In the genomic region with DNA sequence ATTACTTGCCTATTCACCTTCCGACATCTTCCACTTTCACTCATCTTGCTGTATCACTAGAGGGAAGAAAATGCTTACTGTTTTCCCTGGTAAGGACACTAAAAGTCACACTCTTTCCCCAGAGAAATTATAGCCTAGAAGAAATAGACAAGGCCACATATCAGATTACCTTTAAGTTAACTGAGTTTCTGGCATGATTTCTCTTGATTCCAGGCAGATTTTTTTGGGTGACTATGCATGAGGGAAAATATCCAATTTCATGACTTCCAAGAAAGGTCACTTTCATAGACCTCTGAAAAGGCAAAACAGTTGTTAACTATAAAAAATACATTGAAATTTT, we compare ENCODE assay signal across 2 cellular contexts.
TF ChIP-seq lines count a peak whose summit lies in the region.

No MANE protein-coding gene starts in this region.

TF ChIP-seq in SK-N-SH treated with all-trans-retinoic acid at 6 μM for 48 hours, 23 proteins besides CTCF, POLR2A, EP300 and RAD21 (continued from another document):
- TF ChIP-seq ZNF70 (CRISPR knock-in tag; IDR thresholded peaks at IDR 0.05): no peak
- no peak for TF ChIP-seq ZFP30 (CRISPR knock-in tag; IDR thresholded peaks at IDR 0.05)
- TF ChIP-seq, protein P1, sequence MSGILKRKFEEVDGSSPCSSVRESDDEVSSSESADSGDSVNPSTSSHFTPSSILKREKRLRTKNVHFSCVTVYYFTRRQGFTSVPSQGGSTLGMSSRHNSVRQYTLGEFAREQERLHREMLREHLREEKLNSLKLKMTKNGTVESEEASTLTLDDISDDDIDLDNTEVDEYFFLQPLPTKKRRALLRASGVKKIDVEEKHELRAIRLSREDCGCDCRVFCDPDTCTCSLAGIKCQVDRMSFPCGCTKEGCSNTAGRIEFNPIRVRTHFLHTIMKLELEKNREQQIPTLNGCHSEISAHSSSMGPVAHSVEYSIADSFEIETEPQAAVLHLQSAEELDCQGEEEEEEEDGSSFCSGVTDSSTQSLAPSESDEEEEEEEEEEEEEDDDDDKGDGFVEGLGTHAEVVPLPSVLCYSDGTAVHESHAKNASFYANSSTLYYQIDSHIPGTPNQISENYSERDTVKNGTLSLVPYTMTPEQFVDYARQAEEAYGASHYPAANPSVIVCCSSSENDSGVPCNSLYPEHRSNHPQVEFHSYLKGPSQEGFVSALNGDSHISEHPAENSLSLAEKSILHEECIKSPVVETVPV (CRISPR knock-in tag; IDR thresholded peaks at IDR 0.05): no peak
- no peak for TF ChIP-seq ISL1 (CRISPR knock-in tag; IDR thresholded peaks at IDR 0.05)
- no peak for TF ChIP-seq ZC3H10 (CRISPR knock-in tag; IDR thresholded peaks at IDR 0.05)
- TF ChIP-seq, protein P2, sequence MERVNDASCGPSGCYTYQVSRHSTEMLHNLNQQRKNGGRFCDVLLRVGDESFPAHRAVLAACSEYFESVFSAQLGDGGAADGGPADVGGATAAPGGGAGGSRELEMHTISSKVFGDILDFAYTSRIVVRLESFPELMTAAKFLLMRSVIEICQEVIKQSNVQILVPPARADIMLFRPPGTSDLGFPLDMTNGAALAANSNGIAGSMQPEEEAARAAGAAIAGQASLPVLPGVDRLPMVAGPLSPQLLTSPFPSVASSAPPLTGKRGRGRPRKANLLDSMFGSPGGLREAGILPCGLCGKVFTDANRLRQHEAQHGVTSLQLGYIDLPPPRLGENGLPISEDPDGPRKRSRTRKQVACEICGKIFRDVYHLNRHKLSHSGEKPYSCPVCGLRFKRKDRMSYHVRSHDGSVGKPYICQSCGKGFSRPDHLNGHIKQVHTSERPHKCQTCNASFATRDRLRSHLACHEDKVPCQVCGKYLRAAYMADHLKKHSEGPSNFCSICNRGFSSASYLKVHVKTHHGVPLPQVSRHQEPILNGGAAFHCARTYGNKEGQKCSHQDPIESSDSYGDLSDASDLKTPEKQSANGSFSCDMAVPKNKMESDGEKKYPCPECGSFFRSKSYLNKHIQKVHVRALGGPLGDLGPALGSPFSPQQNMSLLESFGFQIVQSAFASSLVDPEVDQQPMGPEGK (CRISPR knock-in tag; IDR thresholded peaks at IDR 0.05; ENCODE audit: borderline replicate concordance): no peak
- TF ChIP-seq ZFP3 (CRISPR knock-in tag; IDR thresholded peaks at IDR 0.05): no peak
- TF ChIP-seq ZNF565 (CRISPR knock-in tag; conservative IDR thresholded peaks at IDR 0.05; ENCODE audit: low read depth): no peak
- TF ChIP-seq, protein P3, sequence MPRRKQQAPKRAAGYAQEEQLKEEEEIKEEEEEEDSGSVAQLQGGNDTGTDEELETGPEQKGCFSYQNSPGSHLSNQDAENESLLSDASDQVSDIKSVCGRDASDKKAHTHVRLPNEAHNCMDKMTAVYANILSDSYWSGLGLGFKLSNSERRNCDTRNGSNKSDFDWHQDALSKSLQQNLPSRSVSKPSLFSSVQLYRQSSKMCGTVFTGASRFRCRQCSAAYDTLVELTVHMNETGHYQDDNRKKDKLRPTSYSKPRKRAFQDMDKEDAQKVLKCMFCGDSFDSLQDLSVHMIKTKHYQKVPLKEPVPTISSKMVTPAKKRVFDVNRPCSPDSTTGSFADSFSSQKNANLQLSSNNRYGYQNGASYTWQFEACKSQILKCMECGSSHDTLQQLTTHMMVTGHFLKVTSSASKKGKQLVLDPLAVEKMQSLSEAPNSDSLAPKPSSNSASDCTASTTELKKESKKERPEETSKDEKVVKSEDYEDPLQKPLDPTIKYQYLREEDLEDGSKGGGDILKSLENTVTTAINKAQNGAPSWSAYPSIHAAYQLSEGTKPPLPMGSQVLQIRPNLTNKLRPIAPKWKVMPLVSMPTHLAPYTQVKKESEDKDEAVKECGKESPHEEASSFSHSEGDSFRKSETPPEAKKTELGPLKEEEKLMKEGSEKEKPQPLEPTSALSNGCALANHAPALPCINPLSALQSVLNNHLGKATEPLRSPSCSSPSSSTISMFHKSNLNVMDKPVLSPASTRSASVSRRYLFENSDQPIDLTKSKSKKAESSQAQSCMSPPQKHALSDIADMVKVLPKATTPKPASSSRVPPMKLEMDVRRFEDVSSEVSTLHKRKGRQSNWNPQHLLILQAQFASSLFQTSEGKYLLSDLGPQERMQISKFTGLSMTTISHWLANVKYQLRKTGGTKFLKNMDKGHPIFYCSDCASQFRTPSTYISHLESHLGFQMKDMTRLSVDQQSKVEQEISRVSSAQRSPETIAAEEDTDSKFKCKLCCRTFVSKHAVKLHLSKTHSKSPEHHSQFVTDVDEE (CRISPR knock-in tag; IDR thresholded peaks at IDR 0.05): no peak
- no peak for TF ChIP-seq ZNF8 (CRISPR knock-in tag; IDR thresholded peaks at IDR 0.05)
- no peak for TF ChIP-seq RARB (CRISPR knock-in tag; IDR thresholded peaks at IDR 0.05)
- no peak for TF ChIP-seq OSR1 (CRISPR knock-in tag; IDR thresholded peaks at IDR 0.05)
- no peak for TF ChIP-seq ESRRG (CRISPR knock-in tag; IDR thresholded peaks at IDR 0.05)

TF ChIP-seq in SK-N-SH, 30 proteins besides CTCF, POLR2A, EP300 and RAD21 (continued from another document):
- TF ChIP-seq, protein P4, sequence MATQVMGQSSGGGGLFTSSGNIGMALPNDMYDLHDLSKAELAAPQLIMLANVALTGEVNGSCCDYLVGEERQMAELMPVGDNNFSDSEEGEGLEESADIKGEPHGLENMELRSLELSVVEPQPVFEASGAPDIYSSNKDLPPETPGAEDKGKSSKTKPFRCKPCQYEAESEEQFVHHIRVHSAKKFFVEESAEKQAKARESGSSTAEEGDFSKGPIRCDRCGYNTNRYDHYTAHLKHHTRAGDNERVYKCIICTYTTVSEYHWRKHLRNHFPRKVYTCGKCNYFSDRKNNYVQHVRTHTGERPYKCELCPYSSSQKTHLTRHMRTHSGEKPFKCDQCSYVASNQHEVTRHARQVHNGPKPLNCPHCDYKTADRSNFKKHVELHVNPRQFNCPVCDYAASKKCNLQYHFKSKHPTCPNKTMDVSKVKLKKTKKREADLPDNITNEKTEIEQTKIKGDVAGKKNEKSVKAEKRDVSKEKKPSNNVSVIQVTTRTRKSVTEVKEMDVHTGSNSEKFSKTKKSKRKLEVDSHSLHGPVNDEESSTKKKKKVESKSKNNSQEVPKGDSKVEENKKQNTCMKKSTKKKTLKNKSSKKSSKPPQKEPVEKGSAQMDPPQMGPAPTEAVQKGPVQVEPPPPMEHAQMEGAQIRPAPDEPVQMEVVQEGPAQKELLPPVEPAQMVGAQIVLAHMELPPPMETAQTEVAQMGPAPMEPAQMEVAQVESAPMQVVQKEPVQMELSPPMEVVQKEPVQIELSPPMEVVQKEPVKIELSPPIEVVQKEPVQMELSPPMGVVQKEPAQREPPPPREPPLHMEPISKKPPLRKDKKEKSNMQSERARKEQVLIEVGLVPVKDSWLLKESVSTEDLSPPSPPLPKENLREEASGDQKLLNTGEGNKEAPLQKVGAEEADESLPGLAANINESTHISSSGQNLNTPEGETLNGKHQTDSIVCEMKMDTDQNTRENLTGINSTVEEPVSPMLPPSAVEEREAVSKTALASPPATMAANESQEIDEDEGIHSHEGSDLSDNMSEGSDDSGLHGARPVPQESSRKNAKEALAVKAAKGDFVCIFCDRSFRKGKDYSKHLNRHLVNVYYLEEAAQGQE (IDR thresholded peaks at IDR 0.05; ENCODE audit: low read depth, low read length): no peak
- no peak for TF ChIP-seq MXI1 (IDR thresholded peaks at IDR 0.05; ENCODE audit: low read depth, low read length)
- no peak for TF ChIP-seq RFX5 (IDR thresholded peaks at IDR 0.05; ENCODE audit: low read length)
- TF ChIP-seq FOSL2 (IDR thresholded peaks at IDR 0.05; ENCODE audit: borderline replicate concordance, low read depth): no peak
- no peak for TF ChIP-seq TEAD4 (IDR thresholded peaks at IDR 0.05; ENCODE audit: borderline replicate concordance, insufficient read depth)
- no peak for TF ChIP-seq CHD2 (IDR thresholded peaks at IDR 0.05; ENCODE audit: low read length, partially characterized antibody)
- no peak for TF ChIP-seq MEF2A (IDR thresholded peaks at IDR 0.05; ENCODE audit: borderline replicate concordance, low read depth)
- no peak for TF ChIP-seq RCOR1 (IDR thresholded peaks at IDR 0.05; ENCODE audit: low read length)
- TF ChIP-seq FOXJ3 (CRISPR knock-in tag; IDR thresholded peaks at IDR 0.05): no peak
- no peak for TF ChIP-seq FOXM1 (IDR thresholded peaks at IDR 0.05; ENCODE audit: low read depth)
- TF ChIP-seq, protein P5, sequence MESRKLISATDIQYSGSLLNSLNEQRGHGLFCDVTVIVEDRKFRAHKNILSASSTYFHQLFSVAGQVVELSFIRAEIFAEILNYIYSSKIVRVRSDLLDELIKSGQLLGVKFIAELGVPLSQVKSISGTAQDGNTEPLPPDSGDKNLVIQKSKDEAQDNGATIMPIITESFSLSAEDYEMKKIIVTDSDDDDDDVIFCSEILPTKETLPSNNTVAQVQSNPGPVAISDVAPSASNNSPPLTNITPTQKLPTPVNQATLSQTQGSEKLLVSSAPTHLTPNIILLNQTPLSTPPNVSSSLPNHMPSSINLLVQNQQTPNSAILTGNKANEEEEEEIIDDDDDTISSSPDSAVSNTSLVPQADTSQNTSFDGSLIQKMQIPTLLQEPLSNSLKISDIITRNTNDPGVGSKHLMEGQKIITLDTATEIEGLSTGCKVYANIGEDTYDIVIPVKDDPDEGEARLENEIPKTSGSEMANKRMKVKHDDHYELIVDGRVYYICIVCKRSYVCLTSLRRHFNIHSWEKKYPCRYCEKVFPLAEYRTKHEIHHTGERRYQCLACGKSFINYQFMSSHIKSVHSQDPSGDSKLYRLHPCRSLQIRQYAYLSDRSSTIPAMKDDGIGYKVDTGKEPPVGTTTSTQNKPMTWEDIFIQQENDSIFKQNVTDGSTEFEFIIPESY (IDR thresholded peaks at IDR 0.05; ENCODE audit: borderline replicate concordance, low read depth): no peak
